In genomic region chr6:81689580-81689979, GRCh38 we compare ENCODE assay signal across 24 cellular contexts.
"Had no signal": no experiment of that assay in that cellular context is flagged by ENCODE, and none has a peak within 500 bp of the region (broad histone marks: within the 10 kb centered on the region; RNA-seq: fewer than 3 reads in every experiment).

No MANE protein-coding gene starts in this region.

- H3K4me1 Mint-ChIP-seq: activated B cell treated with CpG ODN at 0.5 μM for 24 hours; activated CD4-positive, alpha-beta T cell treated with anti-CD3 and anti-CD28 coated beads, Interleukin-2, amount 10 ng/mL, durations not matched to agents 7 days and 5 days; activated naive CD8-positive, alpha-beta T cell treated with anti-CD3 and anti-CD28 coated beads, Interleukin-2, amount 50 U/mL, for 24 hours; IgD-negative memory B cell; T-cell had no signal

- H3K27me3 Mint-ChIP-seq: activated B cell treated with CpG ODN at 0.5 μM for 24 hours; activated CD4-positive, alpha-beta memory T cell treated with anti-CD3 and anti-CD28 coated beads for 36 hours; activated CD4-positive, alpha-beta T cell treated with anti-CD3 and anti-CD28 coated beads, Interleukin-2, amount 10 ng/mL, durations not matched to agents 7 days and 5 days; IgD-negative memory B cell; T-cell had no signal

- DNase-seq: activated B cell treated with CpG ODN at 0.5 μM for 24 hours; activated CD4-positive, alpha-beta memory T cell treated with anti-CD3 and anti-CD28 coated beads for 36 hours; activated CD4-positive, alpha-beta T cell treated with anti-CD3 and anti-CD28 coated beads, Interleukin-2, amount 10 ng/mL, durations not matched to agents 7 days and 5 days; activated CD8-positive, alpha-beta memory T cell treated with anti-CD3 and anti-CD28 coated beads for 24 hours; activated effector memory CD4-positive, alpha-beta T cell treated with anti-CD3 and anti-CD28 coated beads, Interleukin-2, amount 50 U/mL, for 16 hours; activated naive CD4-positive, alpha-beta T cell treated with Interleukin-2 at 50 U/mL for 16 hours; activated naive CD8-positive, alpha-beta T cell treated with anti-CD3 and anti-CD28 coated beads, Interleukin-2, amount 50 U/mL, for 24 hours; activated T-cell treated with anti-CD3 and anti-CD28 coated beads, Interleukin-2, amount 50 U/mL, for 4 hours; amniotic stem cell; body of pancreas; central memory CD4-positive, alpha-beta T cell; KG1; NCI-H1048; NCI-H2029 treated with DMSO at 0.1 percent for 48 hours; NCI-H446; NCI-H82; T-cell; T-helper 2 cell; T1000 had no signal

- H3K9me3 ChIP-seq: ascending aorta, body of pancreas had no signal

- H3K27ac ChIP-seq: ascending aorta, body of pancreas, PC-9, SK-N-MC had no signal

- H3K36me3 Mint-ChIP-seq: activated CD4-positive, alpha-beta memory T cell treated with anti-CD3 and anti-CD28 coated beads for 36 hours; activated naive CD4-positive, alpha-beta T cell treated with anti-CD3 and anti-CD28 coated beads, Interleukin-2, amount 50 U/mL, for 72 hours; T-cell had no signal

- H3K4me3 Mint-ChIP-seq: activated B cell treated with CpG ODN at 0.5 μM for 24 hours; activated CD4-positive, alpha-beta memory T cell treated with anti-CD3 and anti-CD28 coated beads for 36 hours; activated CD4-positive, alpha-beta T cell treated with anti-CD3 and anti-CD28 coated beads, Interleukin-2, amount 10 ng/mL, durations not matched to agents 7 days and 5 days; activated naive CD8-positive, alpha-beta T cell treated with anti-CD3 and anti-CD28 coated beads, Interleukin-2, amount 50 U/mL, for 24 hours; activated T-cell treated with anti-CD3 and anti-CD28 coated beads, Interleukin-2, amount 50 U/mL, for 4 hours; T-cell had no signal

- H3K4me3 ChIP-seq: ascending aorta, body of pancreas, PC-9, SK-N-MC had no signal

- H3K9me3 Mint-ChIP-seq: activated B cell treated with CpG ODN at 0.5 μM for 24 hours; activated CD4-positive, alpha-beta memory T cell treated with anti-CD3 and anti-CD28 coated beads for 36 hours; activated CD4-positive, alpha-beta T cell treated with anti-CD3 and anti-CD28 coated beads, Interleukin-2, amount 10 ng/mL, durations not matched to agents 7 days and 5 days; activated naive CD4-positive, alpha-beta T cell treated with anti-CD3 and anti-CD28 coated beads, Interleukin-2, amount 50 U/mL, for 72 hours; activated naive CD8-positive, alpha-beta T cell treated with anti-CD3 and anti-CD28 coated beads, Interleukin-2, amount 50 U/mL, for 24 hours; activated T-cell treated with anti-CD3 and anti-CD28 coated beads, Interleukin-2, amount 50 U/mL, for 4 hours; T-cell had no signal

- H3K27me3 ChIP-seq: ascending aorta, body of pancreas had no signal

- ATAC-seq: activated naive CD4-positive, alpha-beta T cell treated with anti-CD3 and anti-CD28 coated beads, Interleukin-2, amount 50 U/mL, for 72 hours; activated naive CD8-positive, alpha-beta T cell treated with anti-CD3 and anti-CD28 coated beads, Interleukin-2, amount 50 U/mL, for 24 hours; activated T-cell treated with anti-CD3 and anti-CD28 coated beads, Interleukin-2, amount 50 U/mL, for 4 hours; body of pancreas; T-cell had no signal

- H3K4me1 ChIP-seq: ascending aorta, body of pancreas had no signal

- H3K27ac Mint-ChIP-seq: activated B cell treated with CpG ODN at 0.5 μM for 24 hours; activated CD4-positive, alpha-beta memory T cell treated with anti-CD3 and anti-CD28 coated beads for 36 hours; activated CD4-positive, alpha-beta T cell treated with anti-CD3 and anti-CD28 coated beads, Interleukin-2, amount 10 ng/mL, durations not matched to agents 7 days and 5 days; activated naive CD4-positive, alpha-beta T cell treated with anti-CD3 and anti-CD28 coated beads, Interleukin-2, amount 50 U/mL, for 72 hours; activated naive CD8-positive, alpha-beta T cell treated with anti-CD3 and anti-CD28 coated beads, Interleukin-2, amount 50 U/mL, for 24 hours; IgD-negative memory B cell; T-cell had no signal
